17 cellular contexts compared by ENCODE assay signal in genomic region chr5:92332039-92332438, GRCh38.
DNase-seq lines count a peak whose midpoint lies in the region; ATAC-seq and TF ChIP-seq lines count a peak whose summit lies in the region.
"Had no signal": no experiment of that assay in that cellular context is flagged by ENCODE, and none has a peak within 500 bp of the region (broad histone marks: within the 10 kb centered on the region; RNA-seq: fewer than 3 reads in every experiment).

No MANE protein-coding gene starts in this region.

- H4K20me1 ChIP-seq in OCI-LY3 (ENCODE audit: insufficient read depth, low read length), result no peaks in the 10 kb centered on the region

- H2AFZ ChIP-seq in ACC112 (ENCODE audit: low read length, unreplicated experiment) (peak overlapping the region; percentile 69), OCI-LY3 (ENCODE audit: low read depth, low read length) (no peak overlapping the region)

- H3K4me1 ChIP-seq in ACC112 (ENCODE audit: control insufficient read depth, insufficient read depth, low read length, unreplicated experiment), result peaks cover 15% of the 10 kb centered on the region
- H3K4me1 ChIP-seq in OCI-LY3 (ENCODE audit: low read length), result peaks cover 4% of the 10 kb centered on the region; the same call in 1 of the 2 replicates
- H3K4me1 ChIP-seq: gastroesophageal sphincter, SJSA1 had no signal

- H3K4me3 ChIP-seq in ACC112 (ENCODE audit: low read depth, low read length), result peak overlapping the region; percentile 39; the same call in 1 of the 2 replicates
- no peak overlapping the region; the same call in 1 of the 2 replicates for H3K4me3 ChIP-seq in OCI-LY3 (ENCODE audit: low read length)
- no peak overlapping the region for H3K4me3 ChIP-seq in epithelial cell of esophagus (ENCODE audit: low read length)
- H3K4me3 ChIP-seq: gastroesophageal sphincter, SJSA1 had no signal

- no peaks in the 10 kb centered on the region for H3K36me3 ChIP-seq in ACC112 (ENCODE audit: insufficient read depth, low read length)
- no peaks in the 10 kb centered on the region for H3K36me3 ChIP-seq in OCI-LY3 (replicated peaks; ENCODE audit: low read depth, low read length)
- H3K36me3 ChIP-seq: gastroesophageal sphincter, SJSA1 had no signal

- peak; percentile 7 for DNase-seq in GM03348 (ENCODE audit: low spot score)
- peak; percentile 55 for DNase-seq in epithelial cell of esophagus (ENCODE audit: low read depth)
- DNase-seq in NOMO-1 treated with DMSO at 0.1 percent for 48 hours (lab: John Stamatoyannopoulos, UW; ENCODE audit: unreplicated experiment), result no peak
- no peak for DNase-seq in T-helper 2 cell
- DNase-seq: activated CD4-positive, alpha-beta memory T cell treated with anti-CD3 and anti-CD28 coated beads, Interleukin-2, amount 10 ng/mL, durations not matched to agents 7 days and 5 days; activated T-cell treated with anti-CD3 and anti-CD28 coated beads, Interleukin-2, amount 50 U/mL, for 48 hours; Calu3; central memory CD4-positive, alpha-beta T cell; effector memory CD4-positive, alpha-beta T cell; NCI-H2171 treated with DMSO at 0.1 percent for 48 hours had no signal

- H3K27me3 ChIP-seq in ACC112 (ENCODE audit: insufficient read depth, low read length), result no peaks in the 10 kb centered on the region
- no peaks in the 10 kb centered on the region for H3K27me3 ChIP-seq in OCI-LY3 (ENCODE audit: low read depth, low read length)
- H3K27me3 ChIP-seq: gastroesophageal sphincter, SJSA1 had no signal

- H3K9me3 ChIP-seq in OCI-LY3 (ENCODE audit: insufficient read depth, low read length), result no peaks in the 10 kb centered on the region
- H3K9me3 ChIP-seq: gastroesophageal sphincter, SJSA1 had no signal

- H3K27ac ChIP-seq in ACC112 (ENCODE audit: low read depth, low read length), result peak overlapping the region; percentile 49
- H3K27ac ChIP-seq in OCI-LY3 (ENCODE audit: low read length), result no peak overlapping the region
- H3K27ac ChIP-seq: gastroesophageal sphincter, SJSA1 had no signal

- no peak overlapping the region for H3K9ac ChIP-seq in OCI-LY3 (ENCODE audit: low read length)

- H3K4me2 ChIP-seq in OCI-LY3 (ENCODE audit: low read length), result peak overlapping the region; percentile 17; the same call in 1 of the 2 replicates

- H3K79me2 ChIP-seq in ACC112 (ENCODE audit: control insufficient read depth, insufficient read depth, low read length, unreplicated experiment), result no peaks in the 10 kb centered on the region
- no peaks in the 10 kb centered on the region for H3K79me2 ChIP-seq in OCI-LY3 (ENCODE audit: low read length)

- ATAC-seq in GM21367 (IDR thresholded peaks at IDR 0.05; ENCODE audit: unreplicated experiment), result no peak
- no peak for ATAC-seq in HG03342 (IDR thresholded peaks at IDR 0.05; ENCODE audit: unreplicated experiment)
- ATAC-seq: gastroesophageal sphincter; natural killer cell treated with Interleukin-12 subunit alpha and Interleukin-12 subunit beta and Interleukin-15 and Interleukin-18, amount 100 ng/mL, for 72 hours had no signal

- TF ChIP-seq CTCF in OCI-LY3 (IDR thresholded peaks at IDR 0.05; ENCODE audit: low read depth, low read length), result no peak
- TF ChIP-seq CTCF in epithelial cell of esophagus (IDR thresholded peaks at IDR 0.05; ENCODE audit: insufficient read depth, low read depth, low read length, missing control alignments), result no peak

Comparison
In these comparisons a context has a peak if more than half of its experiments do, and no peak if none do; other contexts are left out.
1. DNase-seq: peak in GM03348 (single experiment) and epithelial cell of esophagus (single experiment); none in NOMO-1 treated with DMSO at 0.1 percent for 48 hours (single experiment) and T-helper 2 cell (0 of 5).